1 cellular context compared by ENCODE assay signal in genomic region chr17:78137392-78138203, GRCh38.
TF ChIP-seq lines count a peak whose summit lies in the region.

No MANE protein-coding gene starts in this region.

TF ChIP-seq in K562, 482 proteins besides CTCF, POLR2A, EP300 and RAD21 (continues in another document):
- TF ChIP-seq ZNF134 (CRISPR knock-in tag; conservative IDR thresholded peaks at IDR 0.05): no peak
- no peak for TF ChIP-seq TSHZ1 (CRISPR knock-in tag; IDR thresholded peaks at IDR 0.05)
- peak; percentile 78 for TF ChIP-seq NKRF (IDR thresholded peaks at IDR 0.05; ENCODE audit: borderline replicate concordance)
- no peak for TF ChIP-seq ZNF23 (CRISPR knock-in tag; IDR thresholded peaks at IDR 0.05)
- TF ChIP-seq CREM (IDR thresholded peaks at IDR 0.05; ENCODE audit: low read depth): peak; percentile 51
- no peak for TF ChIP-seq PURB (CRISPR knock-in tag; IDR thresholded peaks at IDR 0.05; ENCODE audit: low read depth)
- peak; percentile 96 for TF ChIP-seq ZEB2 (IDR thresholded peaks at IDR 0.05)
- no peak for TF ChIP-seq ZNF217 (CRISPR knock-in tag; IDR thresholded peaks at IDR 0.05)
- no peak for TF ChIP-seq SNRNP70 (optimal IDR thresholded peaks at IDR 0.05; ENCODE audit: low read depth, low read length)
- TF ChIP-seq MIER1 (IDR thresholded peaks at IDR 0.05; ENCODE audit: low read depth): no peak
- TF ChIP-seq BRCA1 (IDR thresholded peaks at IDR 0.05): no peak
- TF ChIP-seq BRCA1 (CRISPR knock-in tag; IDR thresholded peaks at IDR 0.05): 0 out of 2 replicates have a peak, but pooled peaks have one; percentile 6
- no peak for TF ChIP-seq POLR2B (IDR thresholded peaks at IDR 0.05; ENCODE audit: low read depth, partially characterized antibody)
- TF ChIP-seq MXD1 (CRISPR knock-in tag; IDR thresholded peaks at IDR 0.05; ENCODE audit: borderline replicate concordance, poor library complexity, severe bottlenecking): no peak
- TF ChIP-seq GABPB2 (CRISPR knock-in tag; conservative IDR thresholded peaks at IDR 0.05): no peak
- TF ChIP-seq ATF4 (CRISPR knock-in tag; IDR thresholded peaks at IDR 0.05): no peak
- TF ChIP-seq SIRT6 (IDR thresholded peaks at IDR 0.05; ENCODE audit: low read depth, low read length): no peak
- TF ChIP-seq SOX6 (IDR thresholded peaks at IDR 0.05): peak; percentile 19; the same call in 1 of the 2 replicates
- no peak for TF ChIP-seq TAL1 (IDR thresholded peaks at IDR 0.05)
- no peak for TF ChIP-seq ELF2 (CRISPR knock-in tag; IDR thresholded peaks at IDR 0.05)
- TF ChIP-seq SMARCA5 (IDR thresholded peaks at IDR 0.05): peak; percentile 95
- TF ChIP-seq ZFP36 (IDR thresholded peaks at IDR 0.05; ENCODE audit: low read depth, low read length, partially characterized antibody): no peak
- peak; percentile 15 for TF ChIP-seq TAF1 (IDR thresholded peaks at IDR 0.05; ENCODE audit: control insufficient read depth, extremely low read depth, insufficient read depth, low read length, severe bottlenecking)
- TF ChIP-seq HMGN3 (IDR thresholded peaks at IDR 0.05; ENCODE audit: borderline replicate concordance, extremely low read depth, insufficient read length, low read depth, low read length): peak; percentile 22
- TF ChIP-seq PRDM10 (IDR thresholded peaks at IDR 0.05; ENCODE audit: partially characterized antibody): peak; percentile 47
- peak; percentile 78 for TF ChIP-seq ZFX (CRISPR knock-in tag; IDR thresholded peaks at IDR 0.05)
- no peak for TF ChIP-seq ATF2 (CRISPR knock-in tag; IDR thresholded peaks at IDR 0.05)
- TF ChIP-seq BHLHE40 (IDR thresholded peaks at IDR 0.05; ENCODE audit: low read length): no peak
- no peak for TF ChIP-seq JUN (IDR thresholded peaks at IDR 0.05; ENCODE audit: borderline replicate concordance, low read depth, low read length)
- peak; percentile 15; the same call in 1 of the 2 replicates for TF ChIP-seq JUN (CRISPR knock-in tag; IDR thresholded peaks at IDR 0.05; ENCODE audit: borderline replicate concordance)
- TF ChIP-seq GTF2F1 (IDR thresholded peaks at IDR 0.05; ENCODE audit: low read depth, low read length): no peak
- peak; percentile 88; the same call in 1 of the 2 replicates for TF ChIP-seq MTA3 (IDR thresholded peaks at IDR 0.05; ENCODE audit: borderline replicate concordance)
- TF ChIP-seq TEAD1 (CRISPR knock-in tag; IDR thresholded peaks at IDR 0.05): peak; percentile 21 to 93; a peak in 2 of 4 replicates
- TF ChIP-seq ELF1 (tag; IDR thresholded peaks at IDR 0.05): peak; percentile 52
- TF ChIP-seq MYNN (IDR thresholded peaks at IDR 0.05): peak; percentile 25; the same call in 1 of the 2 replicates
- TF ChIP-seq MYNN (CRISPR knock-in tag; IDR thresholded peaks at IDR 0.05): no peak
- 0 out of 2 replicates have a peak, but pooled peaks have one; percentile 12 for TF ChIP-seq ZNF76 (CRISPR knock-in tag; IDR thresholded peaks at IDR 0.05; ENCODE audit: borderline replicate concordance)
- no peak for TF ChIP-seq MTF1 (CRISPR knock-in tag; IDR thresholded peaks at IDR 0.05; ENCODE audit: borderline replicate concordance)
- peak; percentile 72 for TF ChIP-seq EGR1 (conservative IDR thresholded peaks at IDR 0.05)
- no peak for TF ChIP-seq ZNF41 (CRISPR knock-in tag; conservative IDR thresholded peaks at IDR 0.05)
- TF ChIP-seq KDM4B (IDR thresholded peaks at IDR 0.05; ENCODE audit: borderline replicate concordance in 2 of 2, low read depth in 1 of 2): no peak
- peak; percentile 96 for TF ChIP-seq ZNF592 (IDR thresholded peaks at IDR 0.05)
- TF ChIP-seq BCOR (IDR thresholded peaks at IDR 0.05): 0 out of 2 replicates have a peak, but pooled peaks have one; percentile 6
- peak; percentile 75 for TF ChIP-seq POLR2G (IDR thresholded peaks at IDR 0.05; ENCODE audit: low read depth, low read length)
- 0 out of 2 replicates have a peak, but pooled peaks have one; percentile 49 for TF ChIP-seq HSF4 (CRISPR knock-in tag; IDR thresholded peaks at IDR 0.05; ENCODE audit: borderline replicate concordance)
- TF ChIP-seq DACH1 (IDR thresholded peaks at IDR 0.05; ENCODE audit: partially characterized antibody): no peak
- peak; percentile 25 for TF ChIP-seq E2F8 (IDR thresholded peaks at IDR 0.05; ENCODE audit: low read depth, partially characterized antibody)
- peak; percentile 77; the same call in 1 of the 2 replicates for TF ChIP-seq LCOR (CRISPR knock-in tag; IDR thresholded peaks at IDR 0.05)
